In genomic region chr12:14613718-14614117, GRCh38 we compare ENCODE assay signal across 10 cellular contexts. TPM values are rescaled to one million over a fixed set of nuclear protein-coding genes. Genes with fewer than 3 reads are reported as not detected.
DNase-seq lines count a peak whose midpoint lies in the region; ATAC-seq and TF ChIP-seq lines count a peak whose summit lies in the region.
"Had no signal": no experiment of that assay in that cellular context is flagged by ENCODE, and none has a peak within 500 bp of the region (broad histone marks: within the 10 kb centered on the region; RNA-seq: fewer than 3 reads in every experiment).

No MANE protein-coding gene starts in this region.

- intact Hi-C loops in heart right ventricle (cut with DNase I): loop anchor here in 1 of 10 donors (5.0 kb wide), 1 partner anchor 46 kb away; the partner anchor contains the start of gene PLBD1

- CTCF ChIA-PET in RWPE1 (lab: Yijun Ruan, JAX): interaction anchor here (0.5 to 0.7 kb wide), 3 partner anchors 16 to 447 kb away, joined by 3 to 4 read pairs (median 3); no protein-coding TSS in a partner anchor

- H3K27me3 ChIP-seq in heart right ventricle: no peaks in the 10 kb centered on the region
- no peaks in the 10 kb centered on the region for H3K27me3 ChIP-seq in brain microvascular endothelial cell (replicated peaks)
- no peaks in the 10 kb centered on the region for H3K27me3 ChIP-seq in endodermal cell (ENCODE audit: control insufficient read depth, insufficient read depth, low read length, poor library complexity, severe bottlenecking)

- no peaks in the 10 kb centered on the region for H3K36me3 Mint-ChIP-seq in endodermal cell (ENCODE audit: low read depth)

- H3K4me3 ChIP-seq in heart right ventricle (no peak overlapping the region), brain microvascular endothelial cell (ENCODE audit: low read depth, low read length) (no peak overlapping the region), endodermal cell (ENCODE audit: low read length) (no peak overlapping the region)

- H3K4me1 Mint-ChIP-seq in endodermal cell: no peaks in the 10 kb centered on the region

- H3K4me3 Mint-ChIP-seq in endodermal cell: no peak overlapping the region

- H3K27ac ChIP-seq in heart right ventricle (peak overlapping the region in 9 of 10 donors; percentile 17 to 77 (median 63)), brain microvascular endothelial cell (no peak overlapping the region), endodermal cell (ENCODE audit: low read depth, low read length) (no peak overlapping the region), RWPE1 (no peak overlapping the region), substantia nigra (ENCODE audit: low read depth, low read length, poor library complexity, severe bottlenecking) (no peak overlapping the region)

- no peak overlapping the region for H3K27ac Mint-ChIP-seq in endodermal cell

- H3K36me3 ChIP-seq in heart right ventricle: no peaks in the 10 kb centered on the region
- H3K36me3 ChIP-seq in brain microvascular endothelial cell (replicated peaks): no peaks in the 10 kb centered on the region
- H3K36me3 ChIP-seq in endodermal cell (ENCODE audit: control insufficient read depth, insufficient read depth, low read length): no peaks in the 10 kb centered on the region

- DNase-seq in heart right ventricle (no peak), brain microvascular endothelial cell (no peak), endodermal cell (no peak), RWPE1 (ENCODE audit: low spot score) (no peak), substantia nigra (lab: John Stamatoyannopoulos, UW) (no peak)
- DNase-seq: activated T-cell treated with anti-CD3 and anti-CD28 coated beads for 4 hours, NCI-H2107 had no signal

- ATAC-seq in GM18499 (IDR thresholded peaks at IDR 0.05; ENCODE audit: insufficient read depth, unreplicated experiment) (peak; percentile 93), GM21515 (IDR thresholded peaks at IDR 0.05; ENCODE audit: unreplicated experiment) (peak; percentile 97), HG03460 (IDR thresholded peaks at IDR 0.05; ENCODE audit: unreplicated experiment) (peak; percentile 98), heart right ventricle (peak in 3 of 8 donors; percentile 12 to 22 (median 15))

- H3K9me3 ChIP-seq in heart right ventricle (peaks cover 0 to 29% (median 8%) of the 10 kb centered on the region in 11 donors), endodermal cell (ENCODE audit: control insufficient read depth, low read length) (peaks cover 12% of the 10 kb centered on the region)

- no peak overlapping the region for H3K9ac ChIP-seq in endodermal cell (ENCODE audit: extremely low read depth, low read length, poor library complexity, severe bottlenecking)

- H3K4me1 ChIP-seq in heart right ventricle (peaks cover 0 to 36% (median 18%) of the 10 kb centered on the region in 9 donors), endodermal cell (ENCODE audit: control insufficient read depth, insufficient read depth, low read length) (no peaks in the 10 kb centered on the region)

- in situ Hi-C loops in brain microvascular endothelial cell (cut with HindIII; ENCODE audit: low pct_ligation_motif_present, low sequenced_read_pairs): no loop called here

- WGBS in heart right ventricle, 2 donors: 66 to 89% methylated on average over 1 of the region's 1 CpG
- WGBS in endodermal cell (ENCODE audit: insufficient coverage in 1 of 2, insufficient read length in 1 of 2), 2 experiments: 83 to 100% methylated on average over 1 of the region's 1 CpG

- POLR2A ChIA-PET in RWPE1 (lab: Yijun Ruan, JAX; ENCODE audit: low non-redundant PET): no interaction called here

- no peaks in the 10 kb centered on the region for H3K27me3 Mint-ChIP-seq in endodermal cell (ENCODE audit: insufficient read depth)

- TF ChIP-seq CTCF in heart right ventricle (IDR thresholded peaks at IDR 0.05) (no peak), brain microvascular endothelial cell (IDR thresholded peaks at IDR 0.05; ENCODE audit: low read depth, low read length, missing control alignments) (no peak), endodermal cell (conservative IDR thresholded peaks at IDR 0.05) (no peak), RWPE1 (conservative IDR thresholded peaks at IDR 0.05; ENCODE audit: low read depth) (no peak)

- H3K9me3 Mint-ChIP-seq in endodermal cell: peaks cover 12% of the 10 kb centered on the region

RNA-seq across cellular contexts. Expression of gene PLBD1, which starts 46.0 kb away (rescaled TPM):
- total RNA-seq in heart right ventricle (10 to 100 TPM; 19.4 to 45.1 (median 30.1) TPM), endodermal cell (10 to 100 TPM; 17.9 to 32.5 TPM)
- 10 to 100 TPM in 1 of 2 donors, 1 to 10 TPM in 1; 6.4 to 10.9 TPM for polyA plus RNA-seq in heart right ventricle
- 4.9 TPM for polyA plus RNA-seq in endodermal cell (2013, experiment 1 of 2)
- 4.4 TPM for polyA plus RNA-seq in endodermal cell (2013, experiment 2 of 2)

Comparison
In these comparisons a context has a peak if more than half of its experiments do, and no peak if none do; other contexts are left out.
1. H3K27ac ChIP-seq: peak in heart right ventricle (9 of 10); none in brain microvascular endothelial cell (single experiment), endodermal cell (single experiment), RWPE1 (single experiment) and substantia nigra (single experiment).